ENCODE assay signal across 10 cellular contexts in the genomic region with DNA sequence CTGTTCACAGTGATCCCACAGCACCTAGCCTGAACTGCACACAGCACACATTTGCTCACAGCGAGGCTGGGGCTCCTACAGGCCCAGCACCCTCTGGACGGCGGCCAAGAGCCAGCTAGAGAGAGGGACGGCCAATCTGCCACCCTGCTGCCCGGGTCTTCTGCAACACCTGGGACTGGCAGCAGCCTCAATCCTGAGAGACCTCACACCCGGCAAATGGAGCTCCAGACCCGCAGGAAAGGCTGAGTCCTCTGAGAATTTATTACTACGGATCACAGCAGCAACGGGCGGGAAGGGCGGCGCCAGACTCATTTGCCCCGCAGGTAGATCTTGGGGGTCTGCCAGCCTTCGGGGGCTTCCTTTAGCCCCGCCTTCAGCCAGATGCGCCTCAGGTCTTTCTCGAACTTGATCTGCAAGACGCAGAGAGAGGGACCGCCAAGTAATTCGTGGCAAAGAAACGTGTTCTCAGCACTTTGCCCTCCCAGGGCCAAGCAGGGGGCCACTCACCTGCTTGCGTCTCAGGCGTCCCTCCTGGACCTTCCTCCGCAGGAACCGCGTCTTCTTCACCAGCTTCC. TPM values are rescaled to one million over a fixed set of nuclear protein-coding genes. Genes with fewer than 3 reads are reported as not detected.
A peak's percentile ranks its signal among the peaks of the same experiment; 100 is the strongest.
DNase-seq lines count a peak whose midpoint lies in the region; ATAC-seq and TF ChIP-seq lines count a peak whose summit lies in the region.
"Had no signal": no experiment of that assay in that cellular context is flagged by ENCODE, and none has a peak within 500 bp of the region (broad histone marks: within the 10 kb centered on the region; RNA-seq: fewer than 3 reads in every experiment).

No MANE protein-coding gene starts in this region.

- H3K36me3 ChIP-seq in OCI-LY1 (ENCODE audit: insufficient read depth, low read length) (peaks cover 14% of the 10 kb centered on the region; the same call in 1 of the 2 replicates), endodermal cell (ENCODE audit: control insufficient read depth, insufficient read depth, low read length) (peaks cover 12% of the 10 kb centered on the region), neuron (ENCODE audit: insufficient read depth, low read length) (peaks cover 14% of the 10 kb centered on the region)

- H3K79me2 ChIP-seq in OCI-LY1 (ENCODE audit: insufficient read depth, low read length): peaks cover 10% of the 10 kb centered on the region; the same call in 1 of the 2 replicates

- H3K9me3 ChIP-seq in OCI-LY1 (ENCODE audit: low read length): no peaks in the 10 kb centered on the region
- H3K9me3 ChIP-seq in endodermal cell (ENCODE audit: control insufficient read depth, low read length): no peaks in the 10 kb centered on the region
- H3K9me3 ChIP-seq in neuron (ENCODE audit: low read length): no peaks in the 10 kb centered on the region

- H3K9me3 Mint-ChIP-seq in CD14-positive monocyte (peaks cover 0 to 2% (median 0%) of the 10 kb centered on the region in 7 donors), endodermal cell (no peaks in the 10 kb centered on the region)

- 93 to 94% methylated on average over 26 of the region's 26 CpGs for WGBS in endodermal cell (ENCODE audit: insufficient coverage in 1 of 2, insufficient read length in 1 of 2), 2 experiments

- H3K4me1 ChIP-seq in OCI-LY1 (ENCODE audit: insufficient read depth, low read length, severe bottlenecking): peaks cover 39% of the 10 kb centered on the region
- H3K4me1 ChIP-seq in endodermal cell (ENCODE audit: control insufficient read depth, insufficient read depth, low read length): no peaks in the 10 kb centered on the region
- H3K4me1 ChIP-seq in neuron (ENCODE audit: insufficient read depth, low read length): peaks cover 19% of the 10 kb centered on the region

- peak overlapping the region in 3 of 7 donors; percentile 43 to 73 (median 70) for H3K27ac Mint-ChIP-seq in CD14-positive monocyte
- peak overlapping the region; percentile 17 for H3K27ac Mint-ChIP-seq in endodermal cell

- H3K4me3 Mint-ChIP-seq in CD14-positive monocyte (peak overlapping the region; percentile 81 to 86), endodermal cell (peak overlapping the region; percentile 76)

- no peaks in the 10 kb centered on the region for H3F3A ChIP-seq in OCI-LY1 (ENCODE audit: insufficient read depth, low read length)

- H3K27me3 ChIP-seq in OCI-LY1 (ENCODE audit: insufficient read depth, low read length) (no peaks in the 10 kb centered on the region), endodermal cell (ENCODE audit: control insufficient read depth, insufficient read depth, low read length, poor library complexity, severe bottlenecking) (no peaks in the 10 kb centered on the region), neuron (ENCODE audit: insufficient read depth, low read length) (no peaks in the 10 kb centered on the region)

- intact Hi-C loops in CD14-positive monocyte (cut with micrococcal nuclease): loop anchor here in 1 of 2 donors (10.0 kb wide), 2 partner anchors 259 to 359 kb away; partner anchors contain the start of genes C1orf159 and ISG15
- intact Hi-C loops in head of caudate nucleus (cut with DNase I): no loop called here

- H3K36me3 Mint-ChIP-seq in CD14-positive monocyte: peaks cover 8 to 12% of the 10 kb centered on the region in 2 donors
- peaks cover 8% of the 10 kb centered on the region for H3K36me3 Mint-ChIP-seq in endodermal cell (ENCODE audit: low read depth)

- H3K27me3 Mint-ChIP-seq in CD14-positive monocyte (ENCODE audit: low read depth in 3 of 3) (peaks cover 7 to 10% (median 8%) of the 10 kb centered on the region in 3 donors), endodermal cell (ENCODE audit: insufficient read depth) (peaks cover 5% of the 10 kb centered on the region)

- no peaks in the 10 kb centered on the region for H4K20me1 ChIP-seq in OCI-LY1 (ENCODE audit: insufficient read depth, low read length)

- H3K27ac ChIP-seq in OCI-LY1 (ENCODE audit: low read depth, low read length, poor library complexity, severe bottlenecking) (no peak overlapping the region), endodermal cell (ENCODE audit: low read depth, low read length) (no peak overlapping the region)

- H2AFZ ChIP-seq in OCI-LY1 (ENCODE audit: low read length) (no peak overlapping the region), neuron (ENCODE audit: low read depth, low read length) (no peak overlapping the region)

- TF ChIP-seq CTCF in CD14-positive monocyte (IDR thresholded peaks at IDR 0.05): no peak
- TF ChIP-seq CTCF in OCI-LY1 (IDR thresholded peaks at IDR 0.05; ENCODE audit: low read length): no peak
- no peak for TF ChIP-seq CTCF in endodermal cell (conservative IDR thresholded peaks at IDR 0.05)

- ATAC-seq in GM21528 (IDR thresholded peaks at IDR 0.05; ENCODE audit: low FRiP score, unreplicated experiment) (no peak), HG02759 (IDR thresholded peaks at IDR 0.05; ENCODE audit: unreplicated experiment) (no peak)
- ATAC-seq: left lobe of liver had no signal

- H3K4me3 ChIP-seq in OCI-LY1 (ENCODE audit: low read depth, low read length, poor library complexity, severe bottlenecking) (peak overlapping the region; percentile 98), endodermal cell (ENCODE audit: low read length) (peak overlapping the region; percentile 86), neuron (ENCODE audit: low read length) (peak overlapping the region; percentile 96)

- H3K9ac ChIP-seq in OCI-LY1 (ENCODE audit: low read length): peak overlapping the region; percentile 100
- H3K9ac ChIP-seq in endodermal cell (ENCODE audit: extremely low read depth, low read length, poor library complexity, severe bottlenecking): peak overlapping the region; percentile 85

- peaks cover 40% of the 10 kb centered on the region for H3K4me1 Mint-ChIP-seq in CD14-positive monocyte
- peaks cover 4% of the 10 kb centered on the region for H3K4me1 Mint-ChIP-seq in endodermal cell

- no peaks in the 10 kb centered on the region for H3K9me2 ChIP-seq in OCI-LY1 (ENCODE audit: low read depth, low read length)

- peak overlapping the region; percentile 85 for H3K4me2 ChIP-seq in OCI-LY1 (ENCODE audit: low read length)

- DNase-seq in CD14-positive monocyte (ENCODE audit: low spot score) (no peak), endodermal cell (no peak), head of caudate nucleus (no peak), GF-D8 (lab: John Stamatoyannopoulos, UW) (no peak)
- DNase-seq: activated CD4-positive, alpha-beta T cell treated with anti-CD3 and anti-CD28 coated beads, Interleukin-2, amount 50 U/mL, for 1 hour had no signal

RNA-seq across cellular contexts. Expression of gene AURKAIP1, which starts 1.4 kb away (rescaled TPM):
- polyA plus RNA-seq in CD14-positive monocyte: 100 to 1,000 TPM; 134 to 160 TPM
- total RNA-seq in endodermal cell: 100 to 1,000 TPM; 159 to 162 TPM
- polyA plus RNA-seq in endodermal cell (2013, experiment 1 of 2): 82.4 TPM
- polyA plus RNA-seq in endodermal cell (2013, experiment 2 of 2): 74.8 TPM

RNA-seq across cellular contexts. Expression of gene MXRA8, which starts 15.2 kb away (rescaled TPM):
- not detected for polyA plus RNA-seq in CD14-positive monocyte
- 10 to 100 TPM; 28.3 to 29.2 TPM for total RNA-seq in endodermal cell
- polyA plus RNA-seq in endodermal cell (2013, experiment 1 of 2): 144 TPM
- polyA plus RNA-seq in endodermal cell (2013, experiment 2 of 2): 128 TPM

RNA-seq across cellular contexts. Expression of gene DVL1, which starts 24.4 kb away (rescaled TPM):
- polyA plus RNA-seq in CD14-positive monocyte: under 1 TPM; 0.41 to 0.55 TPM
- 10 to 100 TPM; 71.9 to 73.3 TPM for total RNA-seq in endodermal cell
- 56.7 TPM for polyA plus RNA-seq in endodermal cell (2013, experiment 1 of 2)
- 48.1 TPM for polyA plus RNA-seq in endodermal cell (2013, experiment 2 of 2)

RNA-seq across cellular contexts. Expression of gene CCNL2, which starts 25.6 kb away (rescaled TPM):
- polyA plus RNA-seq in CD14-positive monocyte: 10 to 100 TPM in 1 of 2 donors, 1 to 10 TPM in 1; 8.6 to 10.4 TPM
- total RNA-seq in endodermal cell: 100 to 1,000 TPM; 187 to 244 TPM
- polyA plus RNA-seq in endodermal cell (2013, experiment 1 of 2): 255 TPM
- 217 TPM for polyA plus RNA-seq in endodermal cell (2013, experiment 2 of 2)

RNA-seq across cellular contexts. Expression of gene MRPL20, which starts 33.5 kb away (rescaled TPM):
- polyA plus RNA-seq in CD14-positive monocyte: 100 to 1,000 TPM; 156 to 186 TPM
- total RNA-seq in endodermal cell: 100 to 1,000 TPM; 109 to 129 TPM
- 104 TPM for polyA plus RNA-seq in endodermal cell (2013, experiment 1 of 2)
- 98.2 TPM for polyA plus RNA-seq in endodermal cell (2013, experiment 2 of 2)
